In genomic region chr11:105057432-105057831, GRCh38 we compare ENCODE assay signal across 29 cellular contexts. TPM values are rescaled to one million over a fixed set of nuclear protein-coding genes. Genes with fewer than 3 reads are reported as not detected.
"Had no signal": no experiment of that assay in that cellular context is flagged by ENCODE, and none has a peak within 500 bp of the region (broad histone marks: within the 10 kb centered on the region; RNA-seq: fewer than 3 reads in every experiment).

No MANE protein-coding gene starts in this region.

- H3K9me3 ChIP-seq: stomach, suprapubic skin, testis, thoracic aorta, thyroid gland, tibial artery, tibial nerve, transverse colon, upper lobe of left lung, upper lobe of right lung, uterus, vagina had no signal

- H3K36me3 ChIP-seq: stomach, suprapubic skin, thoracic aorta, thyroid gland, tibial artery, tibial nerve, transverse colon, upper lobe of left lung, upper lobe of right lung, uterus, vagina had no signal

- ATAC-seq: stimulated activated effector memory CD8-positive, alpha-beta T cell treated with anti-CD3 and anti-CD28 coated beads, Interleukin-12 subunit alpha, Interleukin-12 subunit beta, amount 100 ng/mL, for 72 hours; stimulated activated memory B cell treated with anti-CD40 and anti-IgM and Interleukin-4, amounts not matched to agents 10 μg/mL and 1 μg/mL and 100 μg/mL, for 72 hours; stimulated activated naive B cell treated with anti-CD40 and anti-IgM and Interleukin-4, amounts not matched to agents 10 μg/mL and 1 μg/mL and 100 μg/mL, for 72 hours; stimulated activated naive CD8-positive, alpha-beta T cell treated with anti-CD3 and anti-CD28 coated beads, Interleukin-15, amount 100 ng/mL, for 72 hours; stimulated activated naive CD8-positive, alpha-beta T cell treated with anti-CD3 and anti-CD28 coated beads, Interleukin-15, Interleukin-2, amounts not matched to agents 100 U/mL and 50 U/mL, for 24 hours; upper lobe of right lung had no signal

- H3K4me3 ChIP-seq: stomach, suprapubic skin, testis, thoracic aorta, thyroid gland, tibial artery, tibial nerve, transverse colon, upper lobe of left lung, upper lobe of right lung, uterus, vagina had no signal

- H3K4me1 ChIP-seq: stomach, suprapubic skin, testis, thyroid gland, tibial artery, tibial nerve, transverse colon, upper lobe of left lung, upper lobe of right lung, uterus, vagina had no signal

- H3K27me3 ChIP-seq: stomach, suprapubic skin, testis, thyroid gland, tibial artery, tibial nerve, transverse colon, upper lobe of left lung, upper lobe of right lung, uterus, vagina had no signal

- FAIRE-seq: urothelium cell line had no signal

- H3K27ac ChIP-seq: stomach, suprapubic skin, testis, thoracic aorta, thyroid gland, tibial artery, tibial nerve, transverse colon, upper lobe of left lung, upper lobe of right lung, uterus, vagina had no signal

- DNase-seq: stimulated activated CD4-positive, alpha-beta T cell treated with anti-CD3 and anti-CD28 coated beads, Interleukin-2, amount 100 ng/mL, for 48 hours; stimulated activated CD4-positive, alpha-beta T cell treated with anti-CD3 and anti-CD28 coated beads, Interleukin-4, amount 100 ng/mL, for 1 hour; stimulated activated CD4-positive, alpha-beta T cell treated with anti-CD3 and anti-CD28 coated beads, Interleukin-4, amount 100 ng/mL, for 24 hours; stimulated activated CD4-positive, alpha-beta T cell treated with anti-CD3 and anti-CD28 coated beads, Interleukin-4, amount 100 ng/mL, for 4 hours; stimulated activated CD8-positive, alpha-beta memory T cell treated with anti-CD3 and anti-CD28 coated beads, Interleukin-4, amount 100 ng/mL, for 48 hours; stimulated activated naive B cell treated with anti-CD40 and anti-IgM and Interleukin-4, amounts not matched to agents 10 μg/mL and 1 μg/mL and 100 μg/mL, for 72 hours; stimulated activated naive CD4-positive, alpha-beta T cell; stimulated activated naive CD4-positive, alpha-beta T cell treated with Interleukin-2 at 50 U/mL for 16 hours; stimulated activated naive CD8-positive, alpha-beta T cell treated with anti-CD3 and anti-CD28 coated beads, Interleukin-15, amount 100 ng/mL, for 72 hours; stimulated activated naive CD8-positive, alpha-beta T cell treated with anti-CD3 and anti-CD28 coated beads, Interleukin-15, Interleukin-2, amounts not matched to agents 100 U/mL and 50 U/mL, for 24 hours; stomach; substantia nigra; testis; thyroid gland; tibial artery; transverse colon; trophoblast cell; upper lobe of left lung; upper lobe of right lung; uterus had no signal

RNA-seq across cellular contexts. Expression of gene CARD16, which starts 12.3 kb away (rescaled TPM):
- total RNA-seq: temporal lobe had no signal

RNA-seq across cellular contexts. Expression of gene CASP5, which starts 34.5 kb away (rescaled TPM):
- total RNA-seq: suprapubic skin, temporal lobe, testis, thyroid gland, ureter, uterus, vagina had no signal
